In genomic region chr22:27620367-27621154, GRCh38 we compare ENCODE assay signal across 1 cellular context.
TF ChIP-seq lines count a peak whose summit lies in the region.

No MANE protein-coding gene starts in this region.

TF ChIP-seq in SK-N-SH, 30 proteins besides CTCF, POLR2A, EP300 and RAD21 (continued from another document):
- TF ChIP-seq, protein P1, sequence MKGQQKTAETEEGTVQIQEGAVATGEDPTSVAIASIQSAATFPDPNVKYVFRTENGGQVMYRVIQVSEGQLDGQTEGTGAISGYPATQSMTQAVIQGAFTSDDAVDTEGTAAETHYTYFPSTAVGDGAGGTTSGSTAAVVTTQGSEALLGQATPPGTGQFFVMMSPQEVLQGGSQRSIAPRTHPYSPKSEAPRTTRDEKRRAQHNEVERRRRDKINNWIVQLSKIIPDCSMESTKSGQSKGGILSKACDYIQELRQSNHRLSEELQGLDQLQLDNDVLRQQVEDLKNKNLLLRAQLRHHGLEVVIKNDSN (IDR thresholded peaks at IDR 0.05; ENCODE audit: borderline replicate concordance, low read depth) = no peak
- TF ChIP-seq TAF1 (IDR thresholded peaks at IDR 0.05; ENCODE audit: borderline replicate concordance, low read depth, low read length) (no peak), CHD2 (IDR thresholded peaks at IDR 0.05; ENCODE audit: low read length, partially characterized antibody) (no peak), FOXJ3 (CRISPR knock-in tag; IDR thresholded peaks at IDR 0.05) (no peak)
